ENCODE assay signal across 8 cellular contexts in the genomic region with DNA sequence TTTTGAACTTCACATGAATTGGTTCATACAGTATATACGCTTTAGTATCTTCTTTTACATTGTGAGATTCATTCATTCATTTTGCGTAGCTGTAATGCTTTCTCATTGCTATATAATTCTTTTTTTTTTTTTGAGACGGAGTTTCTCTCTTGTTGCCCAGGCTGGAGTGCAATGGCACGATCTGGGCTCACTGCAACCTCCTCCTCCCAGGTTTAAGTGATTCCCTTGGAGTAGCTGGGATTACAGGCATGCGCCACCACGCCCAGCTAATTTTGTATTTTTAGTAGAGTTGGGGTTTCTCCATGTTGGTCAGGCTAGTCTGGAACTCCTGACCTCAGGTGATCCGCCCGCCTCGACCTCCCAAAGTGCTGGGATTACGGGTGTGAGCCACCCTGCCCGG. TPM values are rescaled to one million over a fixed set of nuclear protein-coding genes. Genes with fewer than 3 reads are reported as not detected.
DNase-seq lines count a peak whose midpoint lies in the region; ATAC-seq and TF ChIP-seq lines count a peak whose summit lies in the region.
"Not testable (repeated sequence)": the region's sequence is repeated elsewhere in the genome, so short reads cannot be mapped to it uniquely, and the experiment has no call there.

No MANE protein-coding gene starts in this region.

- not testable (repeated sequence) for TF ChIP-seq RAD21 in SK-N-SH (IDR thresholded peaks at IDR 0.05; ENCODE audit: low read length)

- not testable (repeated sequence) for H2AFZ ChIP-seq in SK-N-SH (ENCODE audit: low read depth)

- not testable (repeated sequence) for DNase-seq in CD4-positive, alpha-beta memory T cell; SK-N-SH; activated T-helper 2 cell treated with anti-CD3 and anti-CD28 coated beads, Interferon-gamma antibody, Interleukin-2, Interleukin-4, amounts not matched to agents 10 μg/mL and 5 μg/mL and 100 μg/mL, durations not matched to agents 14 hours and 24 hours and 36 hours (ENCODE audit: low spot score); dorsolateral prefrontal cortex; right atrium auricular region (ENCODE audit: low spot score); naive thymus-derived CD8-positive, alpha-beta T cell; stimulated activated effector memory CD8-positive, alpha-beta T cell treated with anti-CD3 and anti-CD28 coated beads, Interleukin-12 subunit alpha, Interleukin-12 subunit beta, amount 100 ng/mL, for 72 hours (ENCODE audit: low spot score in 2 of 2)

- peaks cover 77% of the 10 kb centered on the region for H3K79me2 ChIP-seq in SK-N-SH (ENCODE audit: insufficient read depth)

- H3K9ac ChIP-seq in HUES48 (ENCODE audit: low read depth, low read length), result not testable (repeated sequence)
- H3K9ac ChIP-seq in SK-N-SH, result peak overlapping the region; percentile 74; the same call in 1 of the 2 replicates

- not testable (repeated sequence) for H3K9me3 Mint-ChIP-seq in CD4-positive, alpha-beta memory T cell; activated T-helper 2 cell treated with anti-CD3 and anti-CD28 coated beads, Interferon-gamma antibody, Interleukin-2, Interleukin-4, amounts not matched to agents 10 μg/mL and 5 μg/mL and 100 μg/mL, durations not matched to agents 14 hours and 24 hours and 36 hours; naive thymus-derived CD8-positive, alpha-beta T cell; stimulated activated effector memory CD8-positive, alpha-beta T cell treated with anti-CD3 and anti-CD28 coated beads, Interleukin-12 subunit alpha, Interleukin-12 subunit beta, amount 100 ng/mL, for 72 hours

- H3K4me2 ChIP-seq in SK-N-SH, result peak overlapping the region; percentile 91

- POLR2A ChIA-PET in CD4-positive, alpha-beta memory T cell (lab: Charles Lee; ENCODE audit: partially characterized antibody), result interaction anchor here (1.0 to 7.5 kb wide), 4 partner anchors 16 to 241 kb away, joined by 4 to 94 read pairs (median 13); a partner anchor contains a TSS
- POLR2A ChIA-PET in SK-N-SH (lab: Yijun Ruan, JAX), result interaction anchor here (1.1 kb wide), 1 partner anchor 15 kb away, joined by 3 read pairs; no protein-coding TSS in a partner anchor
- POLR2A ChIA-PET in naive thymus-derived CD8-positive, alpha-beta T cell (lab: Charles Lee), result interaction anchor here (1.1 to 2.3 kb wide), 3 partner anchors 8 to 240 kb away, joined by 3 to 11 read pairs (median 3); a partner anchor contains a TSS

- H3K9me3 ChIP-seq in CD4-positive, alpha-beta memory T cell (ENCODE audit: control insufficient read depth in 1 of 2, low read length in 2 of 2); HUES48 (ENCODE audit: control insufficient read depth, insufficient read depth, low read length); SK-N-SH; right atrium auricular region: not testable (repeated sequence)

- peaks cover 5 to 19% of the 10 kb centered on the region in 2 donors for H3K36me3 Mint-ChIP-seq in CD4-positive, alpha-beta memory T cell
- H3K36me3 Mint-ChIP-seq in activated T-helper 2 cell treated with anti-CD3 and anti-CD28 coated beads, Interferon-gamma antibody, Interleukin-2, Interleukin-4, amounts not matched to agents 10 μg/mL and 5 μg/mL and 100 μg/mL, durations not matched to agents 14 hours and 24 hours and 36 hours (ENCODE audit: low read depth), result peaks cover 17% of the 10 kb centered on the region
- peaks cover 0 to 17% (median 5%) of the 10 kb centered on the region in 3 donors for H3K36me3 Mint-ChIP-seq in naive thymus-derived CD8-positive, alpha-beta T cell
- peaks cover 30% of the 10 kb centered on the region for H3K36me3 Mint-ChIP-seq in stimulated activated effector memory CD8-positive, alpha-beta T cell treated with anti-CD3 and anti-CD28 coated beads, Interleukin-12 subunit alpha, Interleukin-12 subunit beta, amount 100 ng/mL, for 72 hours

- H4K20me1 ChIP-seq in SK-N-SH (ENCODE audit: insufficient read depth), result not testable (repeated sequence)

- H3K4me3 ChIP-seq in CD4-positive, alpha-beta memory T cell (ENCODE audit: low read length in 2 of 2), result not testable (repeated sequence)
- peak overlapping the region; percentile 99 for H3K4me3 ChIP-seq in HUES48 (ENCODE audit: low read depth, low read length)
- H3K4me3 ChIP-seq in SK-N-SH (ENCODE audit: low read depth in 2 of 2, low read length in 1 of 2), result peak overlapping the region in 1 of 2 experiments; percentile 99; a peak in 2 of 4 replicates
- H3K4me3 ChIP-seq in dorsolateral prefrontal cortex, result peak overlapping the region in 50 of 59 donors; percentile 44 to 97 (median 80)
- peak overlapping the region; percentile 81 to 82 for H3K4me3 ChIP-seq in right atrium auricular region

- 91% methylated on average over 11 of the region's 11 CpGs for WGBS in SK-N-SH (ENCODE audit: low lambda C conversion rate)

- not testable (repeated sequence) for TF ChIP-seq EP300 in SK-N-SH (IDR thresholded peaks at IDR 0.05; ENCODE audit: borderline replicate concordance in 1 of 2, low read depth in 1 of 2, low read length in 1 of 2)

- ATAC-seq in naive thymus-derived CD8-positive, alpha-beta T cell; stimulated activated effector memory CD8-positive, alpha-beta T cell treated with anti-CD3 and anti-CD28 coated beads, Interleukin-12 subunit alpha, Interleukin-12 subunit beta, amount 100 ng/mL, for 72 hours: not testable (repeated sequence)

- H3K27me3 Mint-ChIP-seq in CD4-positive, alpha-beta memory T cell; activated T-helper 2 cell treated with anti-CD3 and anti-CD28 coated beads, Interferon-gamma antibody, Interleukin-2, Interleukin-4, amounts not matched to agents 10 μg/mL and 5 μg/mL and 100 μg/mL, durations not matched to agents 14 hours and 24 hours and 36 hours (ENCODE audit: low read depth); naive thymus-derived CD8-positive, alpha-beta T cell: not testable (repeated sequence)

- TF ChIP-seq CTCF in SK-N-SH (IDR thresholded peaks at IDR 0.05); dorsolateral prefrontal cortex (IDR thresholded peaks at IDR 0.05 in 54 of 56, conservative IDR thresholded peaks at IDR 0.05 in 2 of 56; ENCODE audit: low read depth in 1 of 56, partially characterized antibody in 56 of 56); right atrium auricular region (IDR thresholded peaks at IDR 0.05): not testable (repeated sequence)

- H3K36me3 ChIP-seq in CD4-positive, alpha-beta memory T cell (ENCODE audit: insufficient read depth, low read length); HUES48 (ENCODE audit: control insufficient read depth, insufficient read depth, low read length); SK-N-SH (replicated peaks in 1 of 2; ENCODE audit: control insufficient read depth in 1 of 2, insufficient read depth in 2 of 2, low read length in 1 of 2); right atrium auricular region: not testable (repeated sequence)

- intact Hi-C loops in CD4-positive, alpha-beta memory T cell (cut with micrococcal nuclease); activated T-helper 2 cell treated with anti-CD3 and anti-CD28 coated beads, Interferon-gamma antibody, Interleukin-2, Interleukin-4, amounts not matched to agents 10 μg/mL and 5 μg/mL and 100 μg/mL, durations not matched to agents 14 hours and 24 hours and 36 hours (cut with micrococcal nuclease); dorsolateral prefrontal cortex (cut with DNase I): not testable (repeated sequence)

- H3K27ac ChIP-seq in CD4-positive, alpha-beta memory T cell (ENCODE audit: low read depth, low read length); HUES48 (ENCODE audit: low read depth, low read length); SK-N-SH (ENCODE audit: low read depth in 2 of 2, low read length in 1 of 2): not testable (repeated sequence)
- peak overlapping the region in 6 of 59 donors; percentile 11 to 93 (median 84) for H3K27ac ChIP-seq in dorsolateral prefrontal cortex
- H3K27ac ChIP-seq in right atrium auricular region, result peak overlapping the region in 1 of 2 donors; percentile 87

- CTCF ChIA-PET in CD4-positive, alpha-beta memory T cell (lab: Charles Lee; ENCODE audit: partially characterized antibody), result interaction anchor here (0.8 to 3.3 kb wide), 3 partner anchors 8 to 373 kb away, joined by 3 to 11 read pairs (median 3); no protein-coding TSS in a partner anchor
- CTCF ChIA-PET in SK-N-SH (lab: Yijun Ruan, JAX), result interaction anchor here (2.4 to 4.5 kb wide), 3 partner anchors 14 to 169 kb away, joined by 11 to 20 read pairs (median 16); no protein-coding TSS in a partner anchor

- H3K4me1 ChIP-seq in CD4-positive, alpha-beta memory T cell (ENCODE audit: insufficient read depth, low read length), result peaks cover 30% of the 10 kb centered on the region
- H3K4me1 ChIP-seq in HUES48 (ENCODE audit: control insufficient read depth, insufficient read depth, low read length) (peaks cover 13% of the 10 kb centered on the region), right atrium auricular region (peaks cover 0 to 49% of the 10 kb centered on the region in 2 donors)
- H3K4me1 ChIP-seq in SK-N-SH (ENCODE audit: control insufficient read depth in 1 of 2, insufficient read depth in 2 of 2, low read depth in 1 of 2, low read length in 1 of 2), result not testable (repeated sequence)

- H3K27me3 ChIP-seq in CD4-positive, alpha-beta memory T cell (ENCODE audit: insufficient read depth, low read length); HUES48 (ENCODE audit: control insufficient read depth, insufficient read depth, low read length); SK-N-SH (ENCODE audit: insufficient read depth); dorsolateral prefrontal cortex; right atrium auricular region: not testable (repeated sequence)

- peaks cover 18% of the 10 kb centered on the region for H3F3A ChIP-seq in SK-N-SH (replicated peaks; ENCODE audit: insufficient read depth)

- H3K27ac Mint-ChIP-seq in CD4-positive, alpha-beta memory T cell, result peak overlapping the region in 4 of 7 donors; percentile 16 to 97 (median 82)
- H3K27ac Mint-ChIP-seq in activated T-helper 2 cell treated with anti-CD3 and anti-CD28 coated beads, Interferon-gamma antibody, Interleukin-2, Interleukin-4, amounts not matched to agents 10 μg/mL and 5 μg/mL and 100 μg/mL, durations not matched to agents 14 hours and 24 hours and 36 hours, result peak overlapping the region; percentile 58
- peak overlapping the region in 8 of 10 donors; percentile 41 to 98 (median 76) for H3K27ac Mint-ChIP-seq in naive thymus-derived CD8-positive, alpha-beta T cell
- H3K27ac Mint-ChIP-seq in stimulated activated effector memory CD8-positive, alpha-beta T cell treated with anti-CD3 and anti-CD28 coated beads, Interleukin-12 subunit alpha, Interleukin-12 subunit beta, amount 100 ng/mL, for 72 hours, result not testable (repeated sequence)

- H3K4me3 Mint-ChIP-seq in CD4-positive, alpha-beta memory T cell, result peak overlapping the region; percentile 63 to 100 (median 90)
- H3K4me3 Mint-ChIP-seq in activated T-helper 2 cell treated with anti-CD3 and anti-CD28 coated beads, Interferon-gamma antibody, Interleukin-2, Interleukin-4, amounts not matched to agents 10 μg/mL and 5 μg/mL and 100 μg/mL, durations not matched to agents 14 hours and 24 hours and 36 hours (ENCODE audit: low read depth), result peak overlapping the region; percentile 100
- H3K4me3 Mint-ChIP-seq in naive thymus-derived CD8-positive, alpha-beta T cell, result peak overlapping the region; percentile 68 to 100 (median 98)
- H3K4me3 Mint-ChIP-seq in stimulated activated effector memory CD8-positive, alpha-beta T cell treated with anti-CD3 and anti-CD28 coated beads, Interleukin-12 subunit alpha, Interleukin-12 subunit beta, amount 100 ng/mL, for 72 hours, result peak overlapping the region; percentile 89

- H3K9me2 ChIP-seq in SK-N-SH, result not testable (repeated sequence)

- H3K4me1 Mint-ChIP-seq in CD4-positive, alpha-beta memory T cell, result peaks cover 32 to 54% (median 43%) of the 10 kb centered on the region in 4 donors
- H3K4me1 Mint-ChIP-seq in activated T-helper 2 cell treated with anti-CD3 and anti-CD28 coated beads, Interferon-gamma antibody, Interleukin-2, Interleukin-4, amounts not matched to agents 10 μg/mL and 5 μg/mL and 100 μg/mL, durations not matched to agents 14 hours and 24 hours and 36 hours (ENCODE audit: low read depth), result peaks cover 33% of the 10 kb centered on the region
- peaks cover 11 to 58% (median 46%) of the 10 kb centered on the region in 4 donors for H3K4me1 Mint-ChIP-seq in naive thymus-derived CD8-positive, alpha-beta T cell
- peaks cover 38% of the 10 kb centered on the region for H3K4me1 Mint-ChIP-seq in stimulated activated effector memory CD8-positive, alpha-beta T cell treated with anti-CD3 and anti-CD28 coated beads, Interleukin-12 subunit alpha, Interleukin-12 subunit beta, amount 100 ng/mL, for 72 hours

RNA-seq across cellular contexts. Expression of a gene that starts 1.3 kb away (rescaled TPM):
- 10 to 100 TPM; 24.1 to 26.1 TPM for total RNA-seq in CD4-positive, alpha-beta memory T cell
- 10 to 100 TPM; 30.9 to 39.6 TPM for polyA plus RNA-seq in CD4-positive, alpha-beta memory T cell
- polyA plus RNA-seq in SK-N-SH (2012; rRNA removed), result 33.0 and 36.6 TPM in 2 replicates
- 30.0 and 35.2 TPM in 2 replicates for polyA plus RNA-seq in SK-N-SH (2012; cell fraction: cytosol; rRNA removed)
- 15.0 and 25.6 TPM in 2 replicates for polyA plus RNA-seq in SK-N-SH (2012; cell fraction: nucleus; rRNA removed)
- total RNA-seq in activated T-helper 2 cell treated with anti-CD3 and anti-CD28 coated beads, Interferon-gamma antibody, Interleukin-2, Interleukin-4, amounts not matched to agents 10 μg/mL and 5 μg/mL and 100 μg/mL, durations not matched to agents 14 hours and 24 hours and 36 hours, result 59.8 and 62.9 TPM in 2 replicates
- total RNA-seq in dorsolateral prefrontal cortex (10 to 100 TPM; 30.4 to 72.1 (median 52.3) TPM), right atrium auricular region (10 to 100 TPM; 36.0 to 53.5 TPM)
- total RNA-seq in naive thymus-derived CD8-positive, alpha-beta T cell, result 10 to 100 TPM; 17.8 to 22.8 TPM
- polyA plus RNA-seq in naive thymus-derived CD8-positive, alpha-beta T cell, result 10 to 100 TPM; 17.5 to 40.6 (median 24.7) TPM

RNA-seq across cellular contexts. Expression of a gene that starts 5.3 kb away (rescaled TPM):
- total RNA-seq in CD4-positive, alpha-beta memory T cell, result 10 to 100 TPM; 77.2 to 82.7 TPM
- polyA plus RNA-seq in CD4-positive, alpha-beta memory T cell, result 10 to 100 TPM; 49.8 to 78.9 TPM
- 36.3 and 48.5 TPM in 2 replicates for polyA plus RNA-seq in SK-N-SH (2012; rRNA removed)
- polyA plus RNA-seq in SK-N-SH (2012; cell fraction: cytosol; rRNA removed), result 48.3 and 51.1 TPM in 2 replicates
- 30.2 and 52.0 TPM in 2 replicates for polyA plus RNA-seq in SK-N-SH (2012; cell fraction: nucleus; rRNA removed)
- 160 and 180 TPM in 2 replicates for total RNA-seq in activated T-helper 2 cell treated with anti-CD3 and anti-CD28 coated beads, Interferon-gamma antibody, Interleukin-2, Interleukin-4, amounts not matched to agents 10 μg/mL and 5 μg/mL and 100 μg/mL, durations not matched to agents 14 hours and 24 hours and 36 hours
- total RNA-seq in dorsolateral prefrontal cortex (100 to 1,000 TPM in 3 of 120 experiments, 10 to 100 TPM in 117; 46.6 to 117 (median 78.3) TPM), right atrium auricular region (100 to 1,000 TPM; 104 to 177 TPM)
- total RNA-seq in naive thymus-derived CD8-positive, alpha-beta T cell, result 10 to 100 TPM; 79.7 to 86.2 TPM
- polyA plus RNA-seq in naive thymus-derived CD8-positive, alpha-beta T cell, result 10 to 100 TPM; 47.5 to 71.9 (median 61.4) TPM
